28 cellular contexts compared by ENCODE assay signal in genomic region chr6:80643881-80644280, GRCh38.
"Had no signal": no experiment of that assay in that cellular context is flagged by ENCODE, and none has a peak within 500 bp of the region (broad histone marks: within the 10 kb centered on the region; RNA-seq: fewer than 3 reads in every experiment).

No MANE protein-coding gene starts in this region.

- H3K4me1 ChIP-seq: suprapubic skin, testis, transverse colon, upper lobe of right lung, uterus had no signal

- H3K36me3 Mint-ChIP-seq: stimulated activated effector memory CD8-positive, alpha-beta T cell treated with anti-CD3 and anti-CD28 coated beads, Interleukin-12 subunit alpha, Interleukin-12 subunit beta, amount 100 ng/mL, for 72 hours; stimulated activated memory B cell treated with anti-CD40 and anti-IgM and Interleukin-4, amounts not matched to agents 10 μg/mL and 1 μg/mL and 100 μg/mL, for 72 hours; stimulated activated naive B cell treated with anti-CD40 and anti-IgM and Interleukin-4, amounts not matched to agents 10 μg/mL and 1 μg/mL and 100 μg/mL, for 72 hours; type B pancreatic cell had no signal

- H3K27ac ChIP-seq: stomach, suprapubic skin, testis, thoracic aorta, thyroid gland, tibial artery, tibial nerve, transverse colon, upper lobe of left lung, upper lobe of right lung, uterus, vagina had no signal

- DNase-seq: stimulated activated CD4-positive, alpha-beta T cell treated with anti-CD3 and anti-CD28 coated beads, Interleukin-2, amount 100 ng/mL, for 48 hours; stimulated activated CD4-positive, alpha-beta T cell treated with anti-CD3 and anti-CD28 coated beads, Interleukin-4, amount 100 ng/mL, for 1 hour; stimulated activated CD4-positive, alpha-beta T cell treated with anti-CD3 and anti-CD28 coated beads, Interleukin-4, amount 100 ng/mL, for 24 hours; stimulated activated CD4-positive, alpha-beta T cell treated with anti-CD3 and anti-CD28 coated beads, Interleukin-4, amount 100 ng/mL, for 4 hours; stimulated activated CD8-positive, alpha-beta memory T cell treated with anti-CD3 and anti-CD28 coated beads, Interleukin-4, amount 100 ng/mL, for 48 hours; stimulated activated naive B cell treated with anti-CD40 and anti-IgM and Interleukin-4, amounts not matched to agents 10 μg/mL and 1 μg/mL and 100 μg/mL, for 72 hours; stimulated activated naive CD4-positive, alpha-beta T cell; stimulated activated naive CD4-positive, alpha-beta T cell treated with Interleukin-2 at 50 U/mL for 16 hours; stimulated activated naive CD8-positive, alpha-beta T cell treated with anti-CD3 and anti-CD28 coated beads, Interleukin-15, amount 100 ng/mL, for 72 hours; stimulated activated naive CD8-positive, alpha-beta T cell treated with anti-CD3 and anti-CD28 coated beads, Interleukin-15, Interleukin-2, amounts not matched to agents 100 U/mL and 50 U/mL, for 24 hours; stomach; substantia nigra; testis; thyroid gland; tibial artery; transverse colon; upper lobe of left lung; upper lobe of right lung; uterus had no signal

- H3K4me3 ChIP-seq: stomach, suprapubic skin, testis, thoracic aorta, thyroid gland, tibial artery, tibial nerve, transverse colon, upper lobe of left lung, upper lobe of right lung, uterus, vagina had no signal

- H3K27me3 ChIP-seq: stomach, suprapubic skin, testis, thyroid gland, tibial artery, tibial nerve, transverse colon, upper lobe of left lung, upper lobe of right lung, uterus, vagina had no signal

- H3K4me1 Mint-ChIP-seq: stimulated activated effector memory CD8-positive, alpha-beta T cell treated with anti-CD3 and anti-CD28 coated beads, Interleukin-12 subunit alpha, Interleukin-12 subunit beta, amount 100 ng/mL, for 72 hours; stimulated activated memory B cell treated with anti-CD40 and anti-IgM and Interleukin-4, amounts not matched to agents 10 μg/mL and 1 μg/mL and 100 μg/mL, for 72 hours; stimulated activated naive B cell treated with anti-CD40 and anti-IgM and Interleukin-4, amounts not matched to agents 10 μg/mL and 1 μg/mL and 100 μg/mL, for 72 hours; stimulated activated naive CD8-positive, alpha-beta T cell treated with anti-CD3 and anti-CD28 coated beads, Interleukin-15, amount 100 ng/mL, for 72 hours had no signal

- H3K36me3 ChIP-seq: stomach, suprapubic skin, thoracic aorta, thyroid gland, tibial artery, tibial nerve, transverse colon, upper lobe of left lung, upper lobe of right lung, uterus, vagina had no signal

- ATAC-seq: stimulated activated effector memory CD8-positive, alpha-beta T cell treated with anti-CD3 and anti-CD28 coated beads, Interleukin-12 subunit alpha, Interleukin-12 subunit beta, amount 100 ng/mL, for 72 hours; stimulated activated memory B cell treated with anti-CD40 and anti-IgM and Interleukin-4, amounts not matched to agents 10 μg/mL and 1 μg/mL and 100 μg/mL, for 72 hours; stimulated activated naive B cell treated with anti-CD40 and anti-IgM and Interleukin-4, amounts not matched to agents 10 μg/mL and 1 μg/mL and 100 μg/mL, for 72 hours; stimulated activated naive CD8-positive, alpha-beta T cell treated with anti-CD3 and anti-CD28 coated beads, Interleukin-15, amount 100 ng/mL, for 72 hours; stimulated activated naive CD8-positive, alpha-beta T cell treated with anti-CD3 and anti-CD28 coated beads, Interleukin-15, Interleukin-2, amounts not matched to agents 100 U/mL and 50 U/mL, for 24 hours; upper lobe of right lung had no signal

- H3K4me3 Mint-ChIP-seq: stimulated activated effector memory CD8-positive, alpha-beta T cell treated with anti-CD3 and anti-CD28 coated beads, Interleukin-12 subunit alpha, Interleukin-12 subunit beta, amount 100 ng/mL, for 72 hours; stimulated activated memory B cell treated with anti-CD40 and anti-IgM and Interleukin-4, amounts not matched to agents 10 μg/mL and 1 μg/mL and 100 μg/mL, for 72 hours; stimulated activated naive B cell treated with anti-CD40 and anti-IgM and Interleukin-4, amounts not matched to agents 10 μg/mL and 1 μg/mL and 100 μg/mL, for 72 hours; stimulated activated naive CD8-positive, alpha-beta T cell treated with anti-CD3 and anti-CD28 coated beads, Interleukin-15, amount 100 ng/mL, for 72 hours; stimulated activated naive CD8-positive, alpha-beta T cell treated with anti-CD3 and anti-CD28 coated beads, Interleukin-15, Interleukin-2, amounts not matched to agents 100 ng/mL and 50 ng/mL, for 24 hours; type B pancreatic cell had no signal

- H3K27ac Mint-ChIP-seq: stimulated activated effector memory CD8-positive, alpha-beta T cell treated with anti-CD3 and anti-CD28 coated beads, Interleukin-12 subunit alpha, Interleukin-12 subunit beta, amount 100 ng/mL, for 72 hours; stimulated activated memory B cell treated with anti-CD40 and anti-IgM and Interleukin-4, amounts not matched to agents 10 μg/mL and 1 μg/mL and 100 μg/mL, for 72 hours; stimulated activated naive B cell treated with anti-CD40 and anti-IgM and Interleukin-4, amounts not matched to agents 10 μg/mL and 1 μg/mL and 100 μg/mL, for 72 hours; stimulated activated naive CD8-positive, alpha-beta T cell treated with anti-CD3 and anti-CD28 coated beads, Interleukin-15, amount 100 ng/mL, for 72 hours; stimulated activated naive CD8-positive, alpha-beta T cell treated with anti-CD3 and anti-CD28 coated beads, Interleukin-15, Interleukin-2, amounts not matched to agents 100 ng/mL and 50 ng/mL, for 24 hours; type B pancreatic cell had no signal

- H3K9me3 ChIP-seq: testis, thyroid gland, transverse colon, upper lobe of left lung, uterus, vagina had no signal

- H3K9me3 Mint-ChIP-seq: stimulated activated effector memory CD8-positive, alpha-beta T cell treated with anti-CD3 and anti-CD28 coated beads, Interleukin-12 subunit alpha, Interleukin-12 subunit beta, amount 100 ng/mL, for 72 hours; stimulated activated naive CD8-positive, alpha-beta T cell treated with anti-CD3 and anti-CD28 coated beads, Interleukin-15, amount 100 ng/mL, for 72 hours; stimulated activated naive CD8-positive, alpha-beta T cell treated with anti-CD3 and anti-CD28 coated beads, Interleukin-15, Interleukin-2, amounts not matched to agents 100 ng/mL and 50 ng/mL, for 24 hours; type B pancreatic cell had no signal

- H3K27me3 Mint-ChIP-seq: stimulated activated memory B cell treated with anti-CD40 and anti-IgM and Interleukin-4, amounts not matched to agents 10 μg/mL and 1 μg/mL and 100 μg/mL, for 72 hours; stimulated activated naive B cell treated with anti-CD40 and anti-IgM and Interleukin-4, amounts not matched to agents 10 μg/mL and 1 μg/mL and 100 μg/mL, for 72 hours; stimulated activated naive CD8-positive, alpha-beta T cell treated with anti-CD3 and anti-CD28 coated beads, Interleukin-15, amount 100 ng/mL, for 72 hours; stimulated activated naive CD8-positive, alpha-beta T cell treated with anti-CD3 and anti-CD28 coated beads, Interleukin-15, Interleukin-2, amounts not matched to agents 100 ng/mL and 50 ng/mL, for 24 hours; type B pancreatic cell had no signal

- FAIRE-seq: urothelium cell line had no signal
